21 cellular contexts compared by ENCODE assay signal in the genomic region with DNA sequence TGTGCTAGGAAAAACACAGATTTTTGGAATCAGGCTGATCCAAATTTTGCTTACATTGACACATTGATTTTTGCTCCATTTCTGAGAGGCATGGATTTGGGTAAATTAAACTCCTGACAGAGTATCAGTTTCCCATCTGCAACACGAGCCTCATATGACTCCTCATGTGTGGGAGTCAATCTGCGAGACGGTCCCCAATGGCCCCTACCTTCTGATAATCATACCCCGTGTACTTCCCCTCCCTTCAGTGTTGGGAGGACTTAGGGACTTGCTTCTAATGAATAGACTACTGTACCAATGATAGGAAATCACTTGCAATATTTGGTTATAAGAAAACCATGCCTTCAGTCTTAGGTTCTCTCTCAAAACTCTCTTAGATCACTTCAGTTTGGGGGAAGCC.
A peak's percentile ranks its signal among the peaks of the same experiment; 100 is the strongest.
DNase-seq lines count a peak whose midpoint lies in the region; ATAC-seq, FAIRE-seq and TF ChIP-seq lines count a peak whose summit lies in the region.
"Had no signal": no experiment of that assay in that cellular context is flagged by ENCODE, and none has a peak within 500 bp of the region (broad histone marks: within the 10 kb centered on the region; RNA-seq: fewer than 3 reads in every experiment).

No MANE protein-coding gene starts in this region.

- no peaks in the 10 kb centered on the region for H3K27me3 ChIP-seq in DND-41 (ENCODE audit: insufficient read depth, low read length, poor library complexity)
- H3K27me3 ChIP-seq: adrenal gland, BLaER1, upper lobe of right lung had no signal

- H3K4me3 ChIP-seq in DND-41 (ENCODE audit: low read depth in 1 of 2, low read length in 2 of 2) (no peak overlapping the region), kidney (ENCODE audit: low read length in 2 of 2) (no peak overlapping the region)
- H3K4me3 ChIP-seq: adrenal gland, BLaER1, coronary artery, skin epidermis, upper lobe of right lung had no signal

- H3K36me3 Mint-ChIP-seq in activated T-cell treated with anti-CD3 and anti-CD28 coated beads, Interleukin-2, amount 50 U/mL, for 24 hours (ENCODE audit: low read depth), result no peaks in the 10 kb centered on the region
- H3K36me3 Mint-ChIP-seq in activated T-helper 2 cell treated with anti-CD3 and anti-CD28 coated beads, Interferon-gamma antibody, Interleukin-2, Interleukin-4, amounts not matched to agents 10 μg/mL and 5 μg/mL and 100 μg/mL, durations not matched to agents 14 hours and 24 hours and 36 hours (ENCODE audit: low read depth), result peaks cover 18% of the 10 kb centered on the region
- peaks cover 16% of the 10 kb centered on the region for H3K36me3 Mint-ChIP-seq in stimulated activated effector memory CD8-positive, alpha-beta T cell treated with anti-CD3 and anti-CD28 coated beads, Interleukin-12 subunit alpha, Interleukin-12 subunit beta, amount 100 ng/mL, for 72 hours

- H3K27me3 Mint-ChIP-seq in activated T-cell treated with anti-CD3 and anti-CD28 coated beads, Interleukin-2, amount 50 U/mL, for 24 hours, result no peaks in the 10 kb centered on the region
- H3K27me3 Mint-ChIP-seq in activated T-helper 2 cell treated with anti-CD3 and anti-CD28 coated beads, Interferon-gamma antibody, Interleukin-2, Interleukin-4, amounts not matched to agents 10 μg/mL and 5 μg/mL and 100 μg/mL, durations not matched to agents 14 hours and 24 hours and 36 hours (ENCODE audit: low read depth), result no peaks in the 10 kb centered on the region

- no peaks in the 10 kb centered on the region for H3K9me3 ChIP-seq in DND-41 (ENCODE audit: insufficient read depth, low read length, severe bottlenecking)
- no peaks in the 10 kb centered on the region for H3K9me3 ChIP-seq in kidney (ENCODE audit: control insufficient read depth in 1 of 2, low read length in 2 of 2)
- H3K9me3 ChIP-seq: adrenal gland, BLaER1, upper lobe of right lung had no signal

- no peak for ATAC-seq in DND-41 (ENCODE audit: insufficient read depth, low read depth)
- peak; percentile 6 for ATAC-seq in stimulated activated effector memory CD8-positive, alpha-beta T cell treated with anti-CD3 and anti-CD28 coated beads, Interleukin-12 subunit alpha, Interleukin-12 subunit beta, amount 100 ng/mL, for 72 hours
- ATAC-seq in HG03097 (IDR thresholded peaks at IDR 0.05; ENCODE audit: low FRiP score, unreplicated experiment), result no peak
- ATAC-seq: upper lobe of right lung had no signal

- H3K27ac Mint-ChIP-seq in activated T-cell treated with anti-CD3 and anti-CD28 coated beads, Interleukin-2, amount 50 U/mL, for 24 hours, result peak overlapping the region; percentile 81
- H3K27ac Mint-ChIP-seq in activated T-helper 2 cell treated with anti-CD3 and anti-CD28 coated beads, Interferon-gamma antibody, Interleukin-2, Interleukin-4, amounts not matched to agents 10 μg/mL and 5 μg/mL and 100 μg/mL, durations not matched to agents 14 hours and 24 hours and 36 hours, result peak overlapping the region; percentile 83
- H3K27ac Mint-ChIP-seq in stimulated activated effector memory CD8-positive, alpha-beta T cell treated with anti-CD3 and anti-CD28 coated beads, Interleukin-12 subunit alpha, Interleukin-12 subunit beta, amount 100 ng/mL, for 72 hours, result peak overlapping the region; percentile 82

- H3K27ac ChIP-seq in DND-41 (ENCODE audit: low read length) (peak overlapping the region; percentile 42; the same call in 1 of the 2 replicates), kidney (ENCODE audit: low read depth in 2 of 2, low read length in 2 of 2) (no peak overlapping the region)
- H3K27ac ChIP-seq: adrenal gland, BLaER1, coronary artery, skin epidermis, upper lobe of right lung had no signal

- H3K4me1 Mint-ChIP-seq in activated T-cell treated with anti-CD3 and anti-CD28 coated beads, Interleukin-2, amount 50 U/mL, for 24 hours (ENCODE audit: low read depth), result peaks cover 61% of the 10 kb centered on the region
- peaks cover 53% of the 10 kb centered on the region for H3K4me1 Mint-ChIP-seq in activated T-helper 2 cell treated with anti-CD3 and anti-CD28 coated beads, Interferon-gamma antibody, Interleukin-2, Interleukin-4, amounts not matched to agents 10 μg/mL and 5 μg/mL and 100 μg/mL, durations not matched to agents 14 hours and 24 hours and 36 hours (ENCODE audit: low read depth)
- H3K4me1 Mint-ChIP-seq in stimulated activated effector memory CD8-positive, alpha-beta T cell treated with anti-CD3 and anti-CD28 coated beads, Interleukin-12 subunit alpha, Interleukin-12 subunit beta, amount 100 ng/mL, for 72 hours, result peaks cover 59% of the 10 kb centered on the region

- no peak for TF ChIP-seq CTCF in DND-41 (IDR thresholded peaks at IDR 0.05; ENCODE audit: borderline replicate concordance, extremely low read depth, low read length, poor library complexity, severe bottlenecking)
- TF ChIP-seq CTCF in kidney (IDR thresholded peaks at IDR 0.05; ENCODE audit: borderline replicate concordance, extremely low read depth, insufficient read depth), result no peak

- intact Hi-C loops in activated T-helper 2 cell treated with anti-CD3 and anti-CD28 coated beads, Interferon-gamma antibody, Interleukin-2, Interleukin-4, amounts not matched to agents 10 μg/mL and 5 μg/mL and 100 μg/mL, durations not matched to agents 14 hours and 24 hours and 36 hours (cut with micrococcal nuclease), result loop anchor here (5.0 to 10.0 kb wide), 3 partner anchors 232 to 580 kb away; a partner anchor contains a TSS
- intact Hi-C loops in kidney (cut with DNase I), result loop anchor here (5.0 kb wide), 1 partner anchor 343 kb away; no protein-coding TSS in a partner anchor

- peak overlapping the region; percentile 13 for H3K4me3 Mint-ChIP-seq in activated T-cell treated with anti-CD3 and anti-CD28 coated beads, Interleukin-2, amount 50 U/mL, for 24 hours
- no peak overlapping the region for H3K4me3 Mint-ChIP-seq in activated T-helper 2 cell treated with anti-CD3 and anti-CD28 coated beads, Interferon-gamma antibody, Interleukin-2, Interleukin-4, amounts not matched to agents 10 μg/mL and 5 μg/mL and 100 μg/mL, durations not matched to agents 14 hours and 24 hours and 36 hours (ENCODE audit: low read depth)
- peak overlapping the region; percentile 51 for H3K4me3 Mint-ChIP-seq in stimulated activated effector memory CD8-positive, alpha-beta T cell treated with anti-CD3 and anti-CD28 coated beads, Interleukin-12 subunit alpha, Interleukin-12 subunit beta, amount 100 ng/mL, for 72 hours

- H3K9ac ChIP-seq in DND-41 (ENCODE audit: low read depth, low read length) (no peak overlapping the region), kidney (ENCODE audit: low read length in 2 of 2) (no peak overlapping the region)
- H3K9ac ChIP-seq: BLaER1 had no signal

- no peaks in the 10 kb centered on the region for H3K36me3 ChIP-seq in DND-41 (ENCODE audit: insufficient read depth, low read length)
- no peaks in the 10 kb centered on the region for H3K36me3 ChIP-seq in kidney (ENCODE audit: control insufficient read depth in 1 of 2, insufficient read depth in 2 of 2, low read length in 2 of 2)
- H3K36me3 ChIP-seq: adrenal gland, BLaER1, upper lobe of right lung had no signal

- H3K79me2 ChIP-seq in DND-41 (ENCODE audit: insufficient read depth, low read length), result no peaks in the 10 kb centered on the region

- DNase-seq in activated T-cell treated with anti-CD3 and anti-CD28 coated beads, Interleukin-2, amount 50 U/mL, for 24 hours, result no peak
- no peak for DNase-seq in activated T-cell treated with anti-CD3 and anti-CD28 coated beads, Interleukin-2, amount 50 U/mL, for 1 hour
- no peak for DNase-seq in DND-41
- no peak for DNase-seq in activated T-helper 2 cell treated with anti-CD3 and anti-CD28 coated beads, Interferon-gamma antibody, Interleukin-2, Interleukin-4, amounts not matched to agents 10 μg/mL and 5 μg/mL and 100 μg/mL, durations not matched to agents 14 hours and 24 hours and 36 hours (ENCODE audit: low spot score)
- no peak for DNase-seq in stimulated activated effector memory CD8-positive, alpha-beta T cell treated with anti-CD3 and anti-CD28 coated beads, Interleukin-12 subunit alpha, Interleukin-12 subunit beta, amount 100 ng/mL, for 72 hours (ENCODE audit: low spot score in 2 of 2)
- no peak for DNase-seq in NCI-H510A (lab: John Stamatoyannopoulos, UW)
- no peak for DNase-seq in kidney
- DNase-seq: activated CD4-positive, alpha-beta T cell treated with anti-CD3 and anti-CD28 coated beads, Interleukin-2, amount 50 U/mL, for 48 hours; adrenal gland; kidney glomerular epithelial cell; mammary epithelial cell; NCI-H1092; NCI-H2029; occipital lobe; SHP77 treated with DMSO at 0.1 percent for 48 hours; stimulated activated CD4-positive, alpha-beta T cell treated with anti-CD3 and anti-CD28 coated beads, Interleukin-4, amount 100 ng/mL, for 1 hour; upper lobe of right lung had no signal

- no peak for FAIRE-seq in kidney (lab: Jason Lieb, UNC)

- peak overlapping the region; percentile 51 for H2AFZ ChIP-seq in DND-41 (ENCODE audit: low read depth, low read length)

- H3K4me1 ChIP-seq in DND-41 (ENCODE audit: insufficient read depth, low read length) (peaks cover 16% of the 10 kb centered on the region), kidney (ENCODE audit: control insufficient read depth in 1 of 2, insufficient read depth in 1 of 2, low read depth in 1 of 2, low read length in 2 of 2) (no peaks in the 10 kb centered on the region)
- H3K4me1 ChIP-seq: adrenal gland, BLaER1, upper lobe of right lung had no signal

- no peak overlapping the region for H3K4me2 ChIP-seq in DND-41 (ENCODE audit: insufficient read depth, low read length)
- H3K4me2 ChIP-seq: BLaER1 had no signal

- no peaks in the 10 kb centered on the region for H3K9me3 Mint-ChIP-seq in activated T-cell treated with anti-CD3 and anti-CD28 coated beads, Interleukin-2, amount 50 U/mL, for 24 hours
- no peaks in the 10 kb centered on the region for H3K9me3 Mint-ChIP-seq in activated T-helper 2 cell treated with anti-CD3 and anti-CD28 coated beads, Interferon-gamma antibody, Interleukin-2, Interleukin-4, amounts not matched to agents 10 μg/mL and 5 μg/mL and 100 μg/mL, durations not matched to agents 14 hours and 24 hours and 36 hours
- peaks cover 3% of the 10 kb centered on the region for H3K9me3 Mint-ChIP-seq in stimulated activated effector memory CD8-positive, alpha-beta T cell treated with anti-CD3 and anti-CD28 coated beads, Interleukin-12 subunit alpha, Interleukin-12 subunit beta, amount 100 ng/mL, for 72 hours

- no peaks in the 10 kb centered on the region for H4K20me1 ChIP-seq in DND-41 (ENCODE audit: insufficient read depth, low read length)
- H4K20me1 ChIP-seq: BLaER1 had no signal
